Comparison of ENCODE assay signal across 10 cellular contexts in genomic region chr9:16335788-16336580, GRCh38.
DNase-seq lines count a peak whose midpoint lies in the region; ATAC-seq and TF ChIP-seq lines count a peak whose summit lies in the region.
"Had no signal": no experiment of that assay in that cellular context is flagged by ENCODE, and none has a peak within 500 bp of the region (broad histone marks: within the 10 kb centered on the region; RNA-seq: fewer than 3 reads in every experiment).

No MANE protein-coding gene starts in this region.

- H3K79me2 ChIP-seq in H9 (ENCODE audit: insufficient read depth, low read length) = no peaks in the 10 kb centered on the region

- no peak overlapping the region for H2BK5ac ChIP-seq in H9 (ENCODE audit: insufficient read length, low read length)

- H3K23ac ChIP-seq in H9 (ENCODE audit: insufficient read length, low read depth, low read length) = no peak overlapping the region

- no peaks in the 10 kb centered on the region for H3K27me3 ChIP-seq in H9 (ENCODE audit: insufficient read depth, low read length)
- no peaks in the 10 kb centered on the region for H3K27me3 ChIP-seq in adrenal gland
- H3K27me3 ChIP-seq in subcutaneous abdominal adipose tissue (ENCODE audit: control insufficient read depth in 5 of 5, insufficient read depth in 4 of 5, low read length in 5 of 5) = no peaks in the 10 kb centered on the region

- TF ChIP-seq POLR2A in adrenal gland (IDR thresholded peaks at IDR 0.05) = no peak

- H3K4me1 ChIP-seq in H9 (ENCODE audit: insufficient read depth, low read length) (no peaks in the 10 kb centered on the region), adrenal gland (replicated peaks in 1 of 2) (peaks cover 11 to 14% of the 10 kb centered on the region in 2 donors), subcutaneous abdominal adipose tissue (ENCODE audit: control insufficient read depth in 5 of 5, insufficient read depth in 5 of 5, low read length in 5 of 5) (peaks cover 0 to 5% (median 0%) of the 10 kb centered on the region in 5 donors)

- no peak overlapping the region for H2AK5ac ChIP-seq in H9 (ENCODE audit: insufficient read length, low read length)

- H3T11ph ChIP-seq in H9 (ENCODE audit: low read length) = no peak overlapping the region

- peaks cover 2 to 3% of the 10 kb centered on the region in 2 experiments; a peak in 1 of 5 replicates for H3K9me3 Mint-ChIP-seq in H9

- no peak overlapping the region for H3K27ac Mint-ChIP-seq in H9

- H2BK20ac ChIP-seq in H9 (ENCODE audit: low read depth, low read length, poor library complexity, severe bottlenecking) = no peak overlapping the region

- DNase-seq in H9 (no peak), adrenal gland (peak; percentile 71 to 98 (median 94)), left cardiac atrium (peak; percentile 76), germinal center (ENCODE audit: low spot score) (no peak), GM20000 (ENCODE audit: low spot score) (no peak)
- DNase-seq: small intestine had no signal

- H3K18ac ChIP-seq in H9 (ENCODE audit: insufficient read length, low read depth, low read length) = no peak overlapping the region

- H3K4me2 ChIP-seq in H9 (ENCODE audit: insufficient read depth, insufficient read length, low read length) = no peak overlapping the region

- no peak overlapping the region for H4K5ac ChIP-seq in H9 (ENCODE audit: insufficient read length, low read depth, low read length)

- no peaks in the 10 kb centered on the region for H3K23me2 ChIP-seq in H9 (ENCODE audit: insufficient read length, low read depth, low read length, poor library complexity, severe bottlenecking)

- H3K79me1 ChIP-seq in H9 (ENCODE audit: insufficient read depth, low read depth, low read length, poor library complexity, severe bottlenecking) = no peaks in the 10 kb centered on the region

- no peak overlapping the region for H2AFZ ChIP-seq in H9 (ENCODE audit: low read length)

- H3K27ac ChIP-seq in H9 (ENCODE audit: insufficient read length, low read depth, low read length) (no peak overlapping the region), adrenal gland (peak overlapping the region; percentile 61 to 84 (median 80)), subcutaneous abdominal adipose tissue (ENCODE audit: low read depth, low read length) (peak overlapping the region; percentile 71)

- TF ChIP-seq CTCF in H9 (conservative IDR thresholded peaks at IDR 0.05) = no peak
- no peak for TF ChIP-seq CTCF in adrenal gland (IDR thresholded peaks at IDR 0.05)
- no peak for TF ChIP-seq CTCF in GM20000 (IDR thresholded peaks at IDR 0.05; ENCODE audit: extremely low read depth, missing control alignments)

- no peak overlapping the region for H4K91ac ChIP-seq in H9 (ENCODE audit: insufficient read length, low read depth, low read length)

- H2BK15ac ChIP-seq in H9 (ENCODE audit: low read depth, low read length) = no peak overlapping the region

- H2BK120ac ChIP-seq in H9 (ENCODE audit: low read depth, low read length, poor library complexity, severe bottlenecking) = no peak overlapping the region

- H3K4me3 ChIP-seq in adrenal gland = no peak overlapping the region
- no peak overlapping the region for H3K4me3 ChIP-seq in subcutaneous abdominal adipose tissue (ENCODE audit: low read depth in 1 of 5, low read length in 5 of 5)

- H3K56ac ChIP-seq in H9 (ENCODE audit: insufficient read length, low read depth, low read length) = no peak overlapping the region

- intact Hi-C loops in adrenal gland (cut with DNase I) = no loop called here
- intact Hi-C loops in left cardiac atrium (cut with DNase I) = loop anchor here (10.0 kb wide), 2 partner anchors 59 to 389 kb away; no protein-coding TSS in a partner anchor

- peak overlapping the region; percentile 71 for H4K8ac ChIP-seq in H9 (replicated peaks; ENCODE audit: insufficient read length, low read depth, low read length)

- no peaks in the 10 kb centered on the region for H4K20me1 ChIP-seq in H9 (ENCODE audit: control insufficient read depth, insufficient read depth, insufficient read length)

- ATAC-seq in left cardiac atrium (peak; percentile 82 to 95), GM21360 (IDR thresholded peaks at IDR 0.05; ENCODE audit: unreplicated experiment) (no peak), HG02938 (IDR thresholded peaks at IDR 0.05; ENCODE audit: unreplicated experiment) (no peak)

- no peaks in the 10 kb centered on the region for H3K9me3 ChIP-seq in H9 (ENCODE audit: control insufficient read depth, low read depth, low read length)
- H3K9me3 ChIP-seq in adrenal gland (replicated peaks in 1 of 3) = no peaks in the 10 kb centered on the region
- H3K9me3 ChIP-seq in subcutaneous abdominal adipose tissue (ENCODE audit: control insufficient read depth in 5 of 5, low read length in 5 of 5) = no peaks in the 10 kb centered on the region

- H3K36me3 Mint-ChIP-seq in H9 (ENCODE audit: insufficient read depth in 1 of 3, low read depth in 3 of 3) = peaks cover 0 to 1% (median 0%) of the 10 kb centered on the region in 3 experiments; a peak in 2 of 7 replicates

- no CpG with 5 or more reads among the region's 7 CpGs for WGBS in H9 (ENCODE audit: extremely low coverage, insufficient read length, low lambda C conversion rate)
- 57 to 65% (median 62%) methylated on average over 6 to 7 of the region's 7 CpGs for WGBS in adrenal gland, 4 donors

- no peak overlapping the region for H3K4ac ChIP-seq in H9 (ENCODE audit: low read depth, low read length)

- no peak overlapping the region for H2BK12ac ChIP-seq in H9 (ENCODE audit: insufficient read length, low read depth, low read length)

- no peaks in the 10 kb centered on the region for H3K4me1 Mint-ChIP-seq in H9
- H3K4me1 Mint-ChIP-seq: central memory CD8-positive, alpha-beta T cell had no signal

- H3K14ac ChIP-seq in H9 (ENCODE audit: insufficient read depth, low read length) = no peak overlapping the region; the same call in 1 of the 2 replicates

- peaks cover 2% of the 10 kb centered on the region; the same call in 1 of the 2 replicates for H3K27me3 Mint-ChIP-seq in H9 (ENCODE audit: low read depth)
- H3K27me3 Mint-ChIP-seq: central memory CD8-positive, alpha-beta T cell had no signal

- no peaks in the 10 kb centered on the region for H3K36me3 ChIP-seq in adrenal gland (replicated peaks in 1 of 2)
- no peaks in the 10 kb centered on the region for H3K36me3 ChIP-seq in subcutaneous abdominal adipose tissue (ENCODE audit: control insufficient read depth in 5 of 5, insufficient read depth in 5 of 5, low read length in 5 of 5)

- H3K4me3 Mint-ChIP-seq in H9 = no peak overlapping the region
- H3K4me3 Mint-ChIP-seq: central memory CD8-positive, alpha-beta T cell had no signal

- H3K9ac ChIP-seq in H9 (ENCODE audit: extremely low read depth, insufficient read length, low read length) = no peak overlapping the region
- no peak overlapping the region for H3K9ac ChIP-seq in subcutaneous abdominal adipose tissue (ENCODE audit: low read length in 5 of 5)

Comparison
In these comparisons a context has a peak if more than half of its experiments do, and no peak if none do; other contexts are left out.
1. DNase-seq: peak in adrenal gland (7 of 7) and left cardiac atrium (single experiment); none in H9 (single experiment), germinal center (single experiment) and GM20000 (single experiment).
2. ATAC-seq: peak in left cardiac atrium (2 of 2); none in GM21360 (single experiment) and HG02938 (single experiment).
3. intact Hi-C loops: an anchor here in left cardiac atrium (10.0 kb wide); none called in adrenal gland.